20 cellular contexts compared by ENCODE assay signal in genomic region chr15:60460931-60461330, GRCh38.
"Had no signal": no experiment of that assay in that cellular context is flagged by ENCODE, and none has a peak within 500 bp of the region (broad histone marks: within the 10 kb centered on the region; RNA-seq: fewer than 3 reads in every experiment).

No MANE protein-coding gene starts in this region.

- H3K9me3 ChIP-seq: neutrophil, right atrium auricular region, testis, tibial nerve, upper lobe of right lung, vagina had no signal

- H3K4me3 ChIP-seq: dorsolateral prefrontal cortex, hepatocyte, right atrium auricular region, testis, tibial nerve, upper lobe of right lung, vagina had no signal

- DNase-seq: cortex of kidney; dorsolateral prefrontal cortex; effector CD8-positive, alpha-beta T cell; foreskin melanocyte; head of caudate nucleus; kidney glomerular epithelial cell; mesendoderm; naive thymus-derived CD4-positive, alpha-beta T cell; posterior cingulate gyrus; stimulated activated CD4-positive, alpha-beta T cell treated with anti-CD3 and anti-CD28 coated beads, Interleukin-2, amount 100 ng/mL, for 24 hours; stimulated activated CD4-positive, alpha-beta T cell treated with anti-CD3 and anti-CD28 coated beads, Interleukin-4, amount 100 ng/mL, for 4 hours; stimulated activated naive B cell treated with anti-CD40 and anti-IgM and Interleukin-4, amounts not matched to agents 10 μg/mL and 1 μg/mL and 100 μg/mL, for 72 hours; stimulated activated naive CD8-positive, alpha-beta T cell treated with anti-CD3 and anti-CD28 coated beads, Interleukin-15, amount 100 ng/mL, for 72 hours; testis; upper lobe of right lung had no signal

- H3K27me3 Mint-ChIP-seq: naive thymus-derived CD4-positive, alpha-beta T cell; stimulated activated naive B cell treated with anti-CD40 and anti-IgM and Interleukin-4, amounts not matched to agents 10 μg/mL and 1 μg/mL and 100 μg/mL, for 72 hours; stimulated activated naive CD8-positive, alpha-beta T cell treated with anti-CD3 and anti-CD28 coated beads, Interleukin-15, amount 100 ng/mL, for 72 hours had no signal

- H3K4me1 ChIP-seq: right atrium auricular region, testis, tibial nerve, upper lobe of right lung, vagina had no signal

- H3K27ac Mint-ChIP-seq: stimulated activated naive B cell treated with anti-CD40 and anti-IgM and Interleukin-4, amounts not matched to agents 10 μg/mL and 1 μg/mL and 100 μg/mL, for 72 hours had no signal

- H3K27me3 ChIP-seq: dorsolateral prefrontal cortex, hepatocyte, neutrophil, right atrium auricular region, testis, tibial nerve, upper lobe of right lung, vagina had no signal

- H3K9me3 Mint-ChIP-seq: naive thymus-derived CD4-positive, alpha-beta T cell; stimulated activated naive B cell treated with anti-CD40 and anti-IgM and Interleukin-4, amounts not matched to agents 10 μg/mL and 1 μg/mL and 100 μg/mL, for 72 hours; stimulated activated naive CD8-positive, alpha-beta T cell treated with anti-CD3 and anti-CD28 coated beads, Interleukin-15, amount 100 ng/mL, for 72 hours had no signal

- H3K4me3 Mint-ChIP-seq: naive thymus-derived CD4-positive, alpha-beta T cell; stimulated activated naive B cell treated with anti-CD40 and anti-IgM and Interleukin-4, amounts not matched to agents 10 μg/mL and 1 μg/mL and 100 μg/mL, for 72 hours; stimulated activated naive CD8-positive, alpha-beta T cell treated with anti-CD3 and anti-CD28 coated beads, Interleukin-15, amount 100 ng/mL, for 72 hours had no signal

- ATAC-seq: naive thymus-derived CD4-positive, alpha-beta T cell; stimulated activated naive B cell treated with anti-CD40 and anti-IgM and Interleukin-4, amounts not matched to agents 10 μg/mL and 1 μg/mL and 100 μg/mL, for 72 hours; stimulated activated naive CD8-positive, alpha-beta T cell treated with anti-CD3 and anti-CD28 coated beads, Interleukin-15, amount 100 ng/mL, for 72 hours; upper lobe of right lung had no signal

- H3K4me1 Mint-ChIP-seq: stimulated activated naive B cell treated with anti-CD40 and anti-IgM and Interleukin-4, amounts not matched to agents 10 μg/mL and 1 μg/mL and 100 μg/mL, for 72 hours; stimulated activated naive CD8-positive, alpha-beta T cell treated with anti-CD3 and anti-CD28 coated beads, Interleukin-15, amount 100 ng/mL, for 72 hours had no signal
